ENCODE assay signal across 8 cellular contexts in the genomic region with DNA sequence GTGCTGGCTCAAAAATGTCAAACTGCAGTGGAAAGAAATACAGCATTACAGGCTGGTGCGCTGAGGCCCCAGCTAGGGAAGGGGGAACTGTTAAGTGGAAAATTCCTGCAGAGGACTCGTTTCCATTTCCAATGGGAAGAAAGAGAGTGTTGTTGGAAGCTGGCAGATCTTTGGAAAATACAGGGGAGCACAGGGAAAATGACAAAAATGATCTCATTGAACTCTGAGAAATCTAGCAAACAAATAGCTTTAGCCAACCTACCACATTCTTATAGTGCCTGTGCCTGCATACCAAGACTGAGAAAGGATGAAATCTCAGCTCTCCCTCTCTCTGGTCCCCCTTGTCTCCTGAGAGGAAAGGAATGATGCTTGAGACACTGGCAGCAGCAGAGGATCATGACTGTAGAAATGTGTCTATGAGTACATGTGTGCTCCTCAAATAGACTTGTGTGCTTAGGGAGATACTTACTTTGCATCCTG.
DNase-seq lines count a peak whose midpoint lies in the region; ATAC-seq and TF ChIP-seq lines count a peak whose summit lies in the region.

No MANE protein-coding gene starts in this region.

- H3K36me3 Mint-ChIP-seq in activated T-cell treated with anti-CD3 and anti-CD28 coated beads, Interleukin-2, amount 50 U/mL, for 4 hours (ENCODE audit: insufficient read depth), result no peaks in the 10 kb centered on the region
- no peaks in the 10 kb centered on the region for H3K36me3 Mint-ChIP-seq in MCF 10A (ENCODE audit: insufficient read depth, unreplicated experiment)

- peak overlapping the region; percentile 48 to 55 for H3K4me3 ChIP-seq in tibial artery

- BruUV-seq in MCF 10A (replicated peaks; lab: Mats Ljungman, UMichigan), result no TSS peak

- peak overlapping the region; percentile 4 for H3K4me3 Mint-ChIP-seq in activated T-cell treated with anti-CD3 and anti-CD28 coated beads, Interleukin-2, amount 50 U/mL, for 4 hours
- H3K4me3 Mint-ChIP-seq in MCF 10A (ENCODE audit: unreplicated experiment), result peak overlapping the region; percentile 74

- no peak for TF ChIP-seq CTCF in MCF 10A (IDR thresholded peaks at IDR 0.05; ENCODE audit: unreplicated experiment)
- no peak for TF ChIP-seq CTCF in tibial artery (IDR thresholded peaks at IDR 0.05)
- no peak for TF ChIP-seq CTCF in RWPE1 (conservative IDR thresholded peaks at IDR 0.05; ENCODE audit: low read depth)

- intact Hi-C loops in MCF 10A (cut with micrococcal nuclease) (loop anchor here (10.0 kb wide), 1 partner anchor 763 kb away; a partner anchor contains a TSS), tibial artery (cut with DNase I; ENCODE audit: low total_unique reads) (no loop called here)

- DNase-seq in activated T-cell treated with anti-CD3 and anti-CD28 coated beads, Interleukin-2, amount 50 U/mL, for 4 hours, result no peak
- no peak for DNase-seq in activated T-cell treated with anti-CD3 and anti-CD28 coated beads, Interleukin-2, amount 50 U/mL, for 48 hours
- DNase-seq in MCF 10A (ENCODE audit: unreplicated experiment) (no peak), tibial artery (no peak), NCI-H1048 (lab: John Stamatoyannopoulos, UW) (no peak), RWPE1 (ENCODE audit: low spot score) (no peak), RPMI8226 (no peak)

- H3K27ac ChIP-seq in layer of hippocampus (ENCODE audit: low read depth, low read length) (peak overlapping the region; percentile 49), tibial artery (peak overlapping the region in 1 of 2 donors; percentile 49), RWPE1 (no peak overlapping the region)

- peaks cover 16% of the 10 kb centered on the region for H3K4me1 Mint-ChIP-seq in activated T-cell treated with anti-CD3 and anti-CD28 coated beads, Interleukin-2, amount 50 U/mL, for 4 hours (ENCODE audit: low read depth)
- peaks cover 21% of the 10 kb centered on the region for H3K4me1 Mint-ChIP-seq in MCF 10A (ENCODE audit: insufficient read depth, unreplicated experiment)

- no peak overlapping the region for H3K27ac Mint-ChIP-seq in MCF 10A (ENCODE audit: low read depth, unreplicated experiment)

- no peaks in the 10 kb centered on the region for H3K36me3 ChIP-seq in tibial artery

- no peaks in the 10 kb centered on the region for H3K9me3 ChIP-seq in tibial artery

- H3K27me3 ChIP-seq in layer of hippocampus (ENCODE audit: control insufficient read depth, insufficient read depth, low read length) (no peaks in the 10 kb centered on the region), tibial artery (no peaks in the 10 kb centered on the region)

- H3K9me3 Mint-ChIP-seq in activated T-cell treated with anti-CD3 and anti-CD28 coated beads, Interleukin-2, amount 50 U/mL, for 4 hours, result no peaks in the 10 kb centered on the region
- peaks cover 8% of the 10 kb centered on the region for H3K9me3 Mint-ChIP-seq in MCF 10A (ENCODE audit: unreplicated experiment)

- H3K27me3 Mint-ChIP-seq in activated T-cell treated with anti-CD3 and anti-CD28 coated beads, Interleukin-2, amount 50 U/mL, for 4 hours (ENCODE audit: low read depth), result peaks cover 41% of the 10 kb centered on the region
- H3K27me3 Mint-ChIP-seq in MCF 10A (ENCODE audit: insufficient read depth, unreplicated experiment), result no peaks in the 10 kb centered on the region

- peaks cover 0 to 20% (median 11%) of the 10 kb centered on the region in 4 donors for H3K4me1 ChIP-seq in tibial artery

- ATAC-seq in activated T-cell treated with anti-CD3 and anti-CD28 coated beads, Interleukin-2, amount 50 U/mL, for 4 hours, result no peak

- POLR2A ChIA-PET in MCF 10A (lab: Yijun Ruan, JAX), result interaction anchor here (0.5 to 3.3 kb wide), 10 partner anchors 8 to 714 kb away, joined by 3 to 16 read pairs (median 4); no protein-coding TSS in a partner anchor
- POLR2A ChIA-PET in RWPE1 (lab: Yijun Ruan, JAX; ENCODE audit: low non-redundant PET), result no interaction called here

- CTCF ChIA-PET in MCF 10A (lab: Yijun Ruan, JAX) (interaction anchor here (0.6 to 1.2 kb wide), 6 partner anchors 12 to 1002 kb away, joined by 3 to 4 read pairs (median 4); no protein-coding TSS in a partner anchor), RWPE1 (lab: Yijun Ruan, JAX) (no interaction called here)
